In the genomic region with DNA sequence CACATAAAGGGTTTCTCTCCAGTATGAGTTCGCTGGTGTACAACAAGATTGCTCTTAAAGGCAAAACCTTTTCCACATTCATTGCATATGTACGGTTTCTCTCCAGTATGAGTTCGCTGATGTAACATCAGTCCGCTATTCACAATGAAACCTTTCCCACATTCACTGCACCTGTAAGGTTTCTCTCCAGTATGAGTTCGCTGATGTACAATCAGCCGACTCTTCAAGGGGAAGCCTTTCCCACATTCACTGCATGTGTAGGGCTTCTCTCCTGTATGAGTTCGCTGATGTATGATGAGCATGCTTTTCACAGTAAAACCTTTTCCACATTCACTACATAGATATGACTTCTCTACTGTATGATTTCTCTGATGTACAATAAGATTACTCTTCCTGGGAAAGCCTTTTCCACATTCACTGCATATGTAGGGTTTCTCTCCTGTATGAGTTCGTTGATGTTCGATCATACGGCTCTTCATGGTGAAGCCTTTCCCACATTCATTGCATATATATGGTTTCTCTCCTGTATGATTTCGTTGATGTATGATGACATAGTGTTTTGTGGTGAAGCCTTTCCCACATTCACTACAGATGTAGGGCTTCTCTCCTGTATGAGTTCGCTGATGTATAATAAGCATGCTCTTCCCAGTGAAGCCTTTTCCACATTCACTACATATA, we compare ENCODE assay signal across 1 cellular context.
TF ChIP-seq lines count a peak whose summit lies in the region.

No MANE protein-coding gene starts in this region.

TF ChIP-seq in HEK293, 187 proteins besides CTCF, POLR2A, EP300 and RAD21:
- TF ChIP-seq KLF10 (tag by site-specific recombination; IDR thresholded peaks at IDR 0.05), result no peak
- TF ChIP-seq ZNF830 (tag by site-specific recombination; IDR thresholded peaks at IDR 0.05; ENCODE audit: low read depth), result no peak
- TF ChIP-seq ZNF274 (IDR thresholded peaks at IDR 0.05; ENCODE audit: low read length), result no peak
- TF ChIP-seq ZNF274 (tag by site-specific recombination; IDR thresholded peaks at IDR 0.05; ENCODE audit: borderline replicate concordance), result peak; percentile 83; the same call in 1 of the 2 replicates
- peak; percentile 99 for TF ChIP-seq SETDB1 (IDR thresholded peaks at IDR 0.05; ENCODE audit: insufficient read length, low read length)
- TF ChIP-seq EGR2 (tag by site-specific recombination; IDR thresholded peaks at IDR 0.05; ENCODE audit: low read depth), result no peak
- no peak for TF ChIP-seq ZNF529 (tag by site-specific recombination; IDR thresholded peaks at IDR 0.05; ENCODE audit: insufficient replicate concordance)
